In genomic region chr6:89267918-89268317, GRCh38 we compare ENCODE assay signal across 39 cellular contexts. TPM values are rescaled to one million over a fixed set of nuclear protein-coding genes. Genes with fewer than 3 reads are reported as not detected.
"Had no signal": no experiment of that assay in that cellular context is flagged by ENCODE, and none has a peak within 500 bp of the region (broad histone marks: within the 10 kb centered on the region; RNA-seq: fewer than 3 reads in every experiment).

No MANE protein-coding gene starts in this region.

- ATAC-seq: Panc1, Right ventricle myocardium inferior, SK-N-SH treated with all-trans-retinoic acid at 6 μM for 48 hours had no signal

- H3K4me2 ChIP-seq: KMS-11, PC-9 had no signal

- H3K36me3 ChIP-seq: MG63, SJCRH30 had no signal

- H3K9me3 ChIP-seq: MG63, SJCRH30 had no signal

- H3K27ac ChIP-seq: KMS-11, PC-9, RWPE1, SJCRH30, SK-N-MC had no signal

- H3K4me1 ChIP-seq: SJCRH30 had no signal

- H3K27me3 ChIP-seq: MG63, SJCRH30 had no signal

- H3K4me3 ChIP-seq: MG63, PC-9, SJCRH30, SK-N-MC had no signal

- H2AFZ ChIP-seq: PC-9 had no signal

- DNase-seq: Karpas-422, KBM-7, MG63, NCI-H1048, NCI-H1092 treated with DMSO at 0.1 percent for 48 hours, NCI-H1105 treated with DMSO at 0.1 percent for 48 hours, NCI-H1417, NCI-H1436, NCI-H146, NCI-H1694, NCI-H187, NCI-H1930, NCI-H2029 treated with DMSO at 0.1 percent for 48 hours, NCI-H2081 treated with DMSO at 0.1 percent for 48 hours, NCI-H2107, NCI-H2171, NCI-H226, NCI-H446 treated with DMSO at 0.1 percent for 48 hours, NCI-H510A, NCI-H524, NCI-H526, NCI-H69, NCI-H748 treated with DMSO at 0.1 percent for 48 hours, NCI-H82, PC-9, SHP77, SIG-M5, SJCRH30 had no signal

- H3K9ac ChIP-seq: KMS-11 had no signal

RNA-seq across cellular contexts. Expression of gene GABRR2, which starts 47.2 kb away (rescaled TPM):
- total RNA-seq: RPMI7951, SK-MEL-5 had no signal

RNA-seq across cellular contexts. Expression of gene GABRR1, which starts 50.8 kb away (rescaled TPM):
- total RNA-seq: LHCN-M2, M059J, OCI-LY7, PC-9, Right ventricle myocardium inferior, RPMI7951, SK-MEL-5 had no signal
